ENCODE assay signal across 8 cellular contexts in the genomic region with DNA sequence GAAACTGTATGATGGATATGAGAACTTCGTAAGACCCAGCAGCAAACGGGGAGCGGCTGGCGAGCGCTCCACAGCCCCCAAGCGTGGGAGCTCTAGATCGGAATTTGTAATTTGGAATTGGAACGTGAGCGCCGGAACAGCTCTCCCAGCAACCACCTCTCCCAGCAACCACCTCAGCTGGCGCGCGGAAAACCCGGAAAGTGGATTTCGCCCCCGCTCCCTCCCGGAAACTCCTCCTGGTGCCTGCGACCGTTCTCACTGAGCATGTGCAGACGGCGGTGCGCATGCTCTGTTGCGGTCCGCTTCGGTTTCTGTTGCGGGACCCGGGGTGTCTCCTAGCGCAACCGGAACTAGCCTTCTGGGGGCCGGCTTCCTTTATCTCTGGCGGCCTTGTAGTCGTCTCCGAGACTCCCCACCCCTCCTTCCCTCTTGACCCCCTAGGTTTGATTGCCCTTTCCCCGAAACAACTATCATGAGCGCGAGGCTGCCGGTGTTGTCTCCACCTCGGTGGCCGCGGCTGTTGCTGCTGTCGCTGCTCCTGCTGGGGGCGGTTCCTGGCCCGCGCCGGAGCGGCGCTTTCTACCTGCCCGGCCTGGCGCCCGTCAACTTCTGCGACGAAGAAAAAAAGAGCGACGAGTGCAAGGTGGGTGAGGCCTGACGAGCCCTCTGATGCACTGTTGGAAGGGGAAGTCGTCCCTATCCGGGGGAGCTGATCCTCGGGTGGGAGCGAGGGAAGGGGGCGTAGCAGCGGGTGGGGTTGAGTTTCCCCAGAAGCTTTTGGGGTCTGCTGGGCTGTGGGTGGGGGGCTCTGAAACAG. TPM values are rescaled to one million over a fixed set of nuclear protein-coding genes. Genes with fewer than 3 reads are reported as not detected.
A peak's percentile ranks its signal among the peaks of the same experiment; 100 is the strongest.
DNase-seq lines count a peak whose midpoint lies in the region; TF ChIP-seq lines count a peak whose summit lies in the region.

A gene with protein sequence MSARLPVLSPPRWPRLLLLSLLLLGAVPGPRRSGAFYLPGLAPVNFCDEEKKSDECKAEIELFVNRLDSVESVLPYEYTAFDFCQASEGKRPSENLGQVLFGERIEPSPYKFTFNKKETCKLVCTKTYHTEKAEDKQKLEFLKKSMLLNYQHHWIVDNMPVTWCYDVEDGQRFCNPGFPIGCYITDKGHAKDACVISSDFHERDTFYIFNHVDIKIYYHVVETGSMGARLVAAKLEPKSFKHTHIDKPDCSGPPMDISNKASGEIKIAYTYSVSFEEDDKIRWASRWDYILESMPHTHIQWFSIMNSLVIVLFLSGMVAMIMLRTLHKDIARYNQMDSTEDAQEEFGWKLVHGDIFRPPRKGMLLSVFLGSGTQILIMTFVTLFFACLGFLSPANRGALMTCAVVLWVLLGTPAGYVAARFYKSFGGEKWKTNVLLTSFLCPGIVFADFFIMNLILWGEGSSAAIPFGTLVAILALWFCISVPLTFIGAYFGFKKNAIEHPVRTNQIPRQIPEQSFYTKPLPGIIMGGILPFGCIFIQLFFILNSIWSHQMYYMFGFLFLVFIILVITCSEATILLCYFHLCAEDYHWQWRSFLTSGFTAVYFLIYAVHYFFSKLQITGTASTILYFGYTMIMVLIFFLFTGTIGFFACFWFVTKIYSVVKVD (plus strand): TSS at position 338 of the 817 bp plus-strand sequence. CDS start 135 bp downstream, at position 473.

- H3K18ac ChIP-seq in H9 (ENCODE audit: insufficient read length, low read depth, low read length) = peak within 1 kb of the TSS; percentile 93

- H3K9me2 ChIP-seq in MM.1S (replicated peaks; ENCODE audit: insufficient read depth, low read length) (no peaks in the 10 kb centered on the region), neural cell (ENCODE audit: insufficient read depth, low read length) (no peaks in the 10 kb centered on the region)

- H3K36me3 Mint-ChIP-seq in H9 (ENCODE audit: insufficient read depth in 1 of 3, low read depth in 3 of 3) = peaks cover 2 to 15% (median 3%) of the 10 kb centered on the region in 3 experiments; a peak in 6 of 7 replicates

- TF ChIP-seq EP300 in neural cell (conservative IDR thresholded peaks at IDR 0.05; ENCODE audit: poor library complexity, severe bottlenecking) (peak; percentile 39), stomach (IDR thresholded peaks at IDR 0.05) (no peak)

- H3K9me3 Mint-ChIP-seq in H9 = peaks cover 3 to 5% of the 10 kb centered on the region in 2 experiments; a peak in 2 of 5 replicates

- peak in 2 of 4 donors; percentile 22 to 36 for TF ChIP-seq POLR2A in stomach (IDR thresholded peaks at IDR 0.05)

- TF ChIP-seq CTCF in H9 (conservative IDR thresholded peaks at IDR 0.05) (no peak), MM.1S (IDR thresholded peaks at IDR 0.05; ENCODE audit: low read length) (no peak), neural cell (IDR thresholded peaks at IDR 0.05; ENCODE audit: poor library complexity, severe bottlenecking) (no peak), stomach (IDR thresholded peaks at IDR 0.05) (peak in 1 of 7 experiments; percentile 21)

- H3K79me2 ChIP-seq in H9 (ENCODE audit: insufficient read depth, low read length) = peaks cover 14% of the 10 kb centered on the region; the same call in 1 of the 2 replicates
- H3K79me2 ChIP-seq in MM.1S (ENCODE audit: low read length) = peaks cover 50% of the 10 kb centered on the region
- peaks cover 47% of the 10 kb centered on the region for H3K79me2 ChIP-seq in neural cell (replicated peaks; ENCODE audit: insufficient read depth, low read length)

- no peak within 1 kb of the TSS for H3K23ac ChIP-seq in H9 (ENCODE audit: insufficient read length, low read depth, low read length)

- H2BK12ac ChIP-seq in H9 (ENCODE audit: insufficient read length, low read depth, low read length) = no peak within 1 kb of the TSS

- H3K4me1 ChIP-seq in H9 (ENCODE audit: insufficient read depth, low read length) = no peaks in the 10 kb centered on the region
- H3K4me1 ChIP-seq in MM.1S (ENCODE audit: low read length) = peaks cover 23% of the 10 kb centered on the region
- H3K4me1 ChIP-seq in stomach = peaks cover 44 to 84% (median 63%) of the 10 kb centered on the region in 4 donors

- H3F3A ChIP-seq in MM.1S (ENCODE audit: insufficient read depth, low read length) (peaks cover 21% of the 10 kb centered on the region), neural cell (ENCODE audit: insufficient read depth, low read length, poor library complexity, severe bottlenecking) (no peaks in the 10 kb centered on the region)

- H4K20me1 ChIP-seq in H9 (ENCODE audit: control insufficient read depth, insufficient read depth, insufficient read length) = no peaks in the 10 kb centered on the region
- H4K20me1 ChIP-seq in MM.1S (ENCODE audit: insufficient read depth, low read length) = no peaks in the 10 kb centered on the region
- H4K20me1 ChIP-seq in neural cell (ENCODE audit: insufficient read depth) = no peaks in the 10 kb centered on the region

- H3K4me1 Mint-ChIP-seq in H9 = peaks cover 27 to 31% of the 10 kb centered on the region in 2 experiments

- no peak within 1 kb of the TSS for H3K4ac ChIP-seq in H9 (ENCODE audit: low read depth, low read length)

- H3K27ac ChIP-seq in H9 (ENCODE audit: insufficient read length, low read depth, low read length) = peak within 1 kb of the TSS; percentile 9
- H3K27ac ChIP-seq in MM.1S (ENCODE audit: low read length) = peak within 1 kb of the TSS; percentile 56; the same call in 1 of the 2 replicates
- peak within 1 kb of the TSS; percentile 88 for H3K27ac ChIP-seq in neural cell (ENCODE audit: low read length)
- peak within 1 kb of the TSS; percentile 93 to 97 (median 94) for H3K27ac ChIP-seq in stomach

- peaks cover 13% of the 10 kb centered on the region for H3K23me2 ChIP-seq in H9 (ENCODE audit: insufficient read length, low read depth, low read length, poor library complexity, severe bottlenecking)

- peak within 1 kb of the TSS; percentile 75 for H3K14ac ChIP-seq in H9 (ENCODE audit: insufficient read depth, low read length)

- H3K27ac Mint-ChIP-seq in H9 = peak within 1 kb of the TSS; percentile 96 to 100 (median 99)

- H3K9me3 ChIP-seq in H9 (ENCODE audit: control insufficient read depth, low read depth, low read length) = no peaks in the 10 kb centered on the region
- H3K9me3 ChIP-seq in MM.1S (replicated peaks; ENCODE audit: insufficient read depth, low read length) = no peaks in the 10 kb centered on the region
- H3K9me3 ChIP-seq in neural cell (ENCODE audit: low read length) = no peaks in the 10 kb centered on the region
- no peaks in the 10 kb centered on the region for H3K9me3 ChIP-seq in stomach

- no peak within 1 kb of the TSS for H4K5ac ChIP-seq in H9 (ENCODE audit: insufficient read length, low read depth, low read length)

- no peak within 1 kb of the TSS for H3K56ac ChIP-seq in H9 (ENCODE audit: insufficient read length, low read depth, low read length)

- intact Hi-C loops in stomach (cut with DNase I; ENCODE audit: low total_unique reads) = loop anchor here (10.0 kb wide), 1 partner anchor 57 kb away; no protein-coding TSS in a partner anchor

- H2BK15ac ChIP-seq in H9 (ENCODE audit: low read depth, low read length) = no peak within 1 kb of the TSS

- no peaks in the 10 kb centered on the region for H3K79me1 ChIP-seq in H9 (ENCODE audit: insufficient read depth, low read depth, low read length, poor library complexity, severe bottlenecking)

- H3K36me3 ChIP-seq in MM.1S (replicated peaks; ENCODE audit: insufficient read depth, low read length) = no peaks in the 10 kb centered on the region
- no peaks in the 10 kb centered on the region for H3K36me3 ChIP-seq in neural cell (ENCODE audit: insufficient read depth, low read length)
- no peaks in the 10 kb centered on the region for H3K36me3 ChIP-seq in stomach

- no peak within 1 kb of the TSS for H2BK20ac ChIP-seq in H9 (ENCODE audit: low read depth, low read length, poor library complexity, severe bottlenecking)

- H3K4me2 ChIP-seq in H9 (ENCODE audit: insufficient read depth, insufficient read length, low read length) = peak within 1 kb of the TSS; percentile 97
- H3K4me2 ChIP-seq in MM.1S (ENCODE audit: low read depth, low read length) = peak within 1 kb of the TSS; percentile 89
- H3K4me2 ChIP-seq in neural cell (ENCODE audit: low read length) = peak within 1 kb of the TSS; percentile 98

- H2BK120ac ChIP-seq in H9 (ENCODE audit: low read depth, low read length, poor library complexity, severe bottlenecking) = no peak within 1 kb of the TSS

- no peaks in the 10 kb centered on the region for H3K27me3 ChIP-seq in H9 (ENCODE audit: insufficient read depth, low read length)
- no peaks in the 10 kb centered on the region for H3K27me3 ChIP-seq in MM.1S (replicated peaks; ENCODE audit: insufficient read depth, low read length)
- no peaks in the 10 kb centered on the region for H3K27me3 ChIP-seq in neural cell (ENCODE audit: insufficient read depth, low read depth, low read length)
- no peaks in the 10 kb centered on the region for H3K27me3 ChIP-seq in stomach

- peak within 1 kb of the TSS; percentile 32 for H2BK5ac ChIP-seq in H9 (ENCODE audit: insufficient read length, low read length)

- no peak within 1 kb of the TSS for H4K8ac ChIP-seq in H9 (replicated peaks; ENCODE audit: insufficient read length, low read depth, low read length)

- WGBS in H9 (ENCODE audit: extremely low coverage, insufficient read length, low lambda C conversion rate) = no CpG with 5 or more reads among the region's 61 CpGs
- 0 to 1% (median 1%) methylated on average over 39 to 61 of the region's 61 CpGs for WGBS in stomach, 5 donors

- peak within 1 kb of the TSS; percentile 74 for H3K4me3 ChIP-seq in MM.1S (ENCODE audit: low read length)
- H3K4me3 ChIP-seq in neural cell (ENCODE audit: low read length) = peak within 1 kb of the TSS; percentile 87
- H3K4me3 ChIP-seq in stomach = peak within 1 kb of the TSS; percentile 69 to 93 (median 85)

- no peak for TF ChIP-seq RAD21 in neural cell (conservative IDR thresholded peaks at IDR 0.05)

- H2AFZ ChIP-seq in H9 (ENCODE audit: low read length) (peak within 1 kb of the TSS; percentile 83), MM.1S (ENCODE audit: low read length) (peak within 1 kb of the TSS; percentile 87), neural cell (ENCODE audit: low read depth, low read length) (peak within 1 kb of the TSS; percentile 73)

- no peak within 1 kb of the TSS for H4K91ac ChIP-seq in H9 (ENCODE audit: insufficient read length, low read depth, low read length)

- H3K9ac ChIP-seq in H9 (ENCODE audit: extremely low read depth, insufficient read length, low read length) (peak within 1 kb of the TSS; percentile 83), MM.1S (ENCODE audit: low read length) (peak within 1 kb of the TSS; percentile 87), neural cell (ENCODE audit: low read length) (peak within 1 kb of the TSS; percentile 90)

- no peak within 1 kb of the TSS for H3T11ph ChIP-seq in H9 (ENCODE audit: low read length)

- H3K4me3 Mint-ChIP-seq in H9 = peak within 1 kb of the TSS; percentile 94

- H2AK5ac ChIP-seq in H9 (ENCODE audit: insufficient read length, low read length) = no peak within 1 kb of the TSS

- DNase-seq in ELR (ENCODE audit: low read depth) (peak; percentile 96), H9 (peak; percentile 99), MM.1S (peak; percentile 97), SIG-M5 (lab: John Stamatoyannopoulos, UW) (peak; percentile 95), activated gamma-delta T cell (lab: John Stamatoyannopoulos, UW) (peak; percentile 94), fibroblast of the conjunctiva (ENCODE audit: low read depth) (peak; percentile 94), stomach (peak; percentile 98)

- peaks cover 1% of the 10 kb centered on the region; the same call in 1 of the 2 replicates for H3K27me3 Mint-ChIP-seq in H9 (ENCODE audit: low read depth)

RNA-seq across cellular contexts. Expression of the gene that starts here (rescaled TPM):
- 85.7 and 86.1 TPM in 2 replicates for total RNA-seq in H9 (2021)
- polyA plus RNA-seq in neural cell = 115 and 128 TPM in 2 replicates
- polyA minus RNA-seq in neural cell = 125 and 136 TPM in 2 replicates
- 100 to 1,000 TPM in 1 of 5 donors, 10 to 100 TPM in 4; 18.1 to 268 (median 31.2) TPM for total RNA-seq in stomach
- polyA plus RNA-seq in stomach = 10 to 100 TPM; 22.9 to 56.1 (median 40.8) TPM

Comparison
In these comparisons a context has a peak if more than half of its experiments do, and no peak if none do; other contexts are left out.
1. Peak in every context shown above with its lines: DNase-seq, H3K4me3 ChIP-seq and H3K27ac ChIP-seq.
2. H3K27ac ChIP-seq: peak in every context shown above with its lines; median percentile 94 in stomach; 88 in neural cell; 56 in MM.1S; 9 in H9.